ENCODE assay signal across 8 cellular contexts in the genomic region with DNA sequence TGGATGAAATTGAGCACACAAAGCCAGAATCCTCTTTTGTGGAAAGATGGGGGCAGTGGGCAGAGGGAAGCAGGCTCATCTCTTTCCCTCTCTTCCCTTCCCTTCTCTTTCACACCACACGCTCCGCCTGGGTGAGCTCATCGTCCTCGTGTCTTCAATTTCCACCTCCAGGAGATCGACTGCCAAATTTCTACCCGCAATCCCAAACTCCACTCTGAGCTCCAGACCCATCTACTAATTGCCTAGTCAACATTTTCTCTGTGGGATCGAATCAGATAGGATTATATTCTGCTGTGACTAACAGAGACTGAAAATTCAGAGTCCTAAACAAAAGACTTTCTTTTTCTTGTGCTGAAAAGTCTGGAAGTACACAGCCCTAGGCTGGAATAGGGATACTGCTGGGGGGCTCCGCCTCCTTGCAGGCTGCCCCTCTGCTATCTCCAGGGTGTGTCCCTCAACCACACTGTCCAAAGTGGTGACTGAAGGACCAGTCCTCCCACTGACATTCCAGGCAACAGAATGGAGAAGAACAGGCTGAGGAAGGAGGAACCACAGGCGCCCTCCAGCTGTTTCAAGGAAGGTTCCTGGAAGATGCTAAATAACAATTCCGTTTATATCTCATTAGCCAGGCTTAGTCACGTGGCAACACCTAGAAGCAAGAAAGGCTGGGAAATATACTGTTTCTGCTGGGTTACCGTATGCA. TPM values are rescaled to one million over a fixed set of nuclear protein-coding genes. Genes with fewer than 3 reads are reported as not detected.
A peak's percentile ranks its signal among the peaks of the same experiment; 100 is the strongest.
DNase-seq lines count a peak whose midpoint lies in the region; FAIRE-seq and TF ChIP-seq lines count a peak whose summit lies in the region.
"Had no signal": no experiment of that assay in that cellular context is flagged by ENCODE, and none has a peak within 500 bp of the region (broad histone marks: within the 10 kb centered on the region; RNA-seq: fewer than 3 reads in every experiment).

No MANE protein-coding gene starts in this region.

- no peaks in the 10 kb centered on the region for H3K9me3 ChIP-seq in skeletal muscle tissue (ENCODE audit: control insufficient read depth in 3 of 3, low read length in 3 of 3)

- H3K36me3 Mint-ChIP-seq in HFFc6 (ENCODE audit: low read depth): no peaks in the 10 kb centered on the region
- H3K36me3 Mint-ChIP-seq in activated T-helper 2 cell treated with anti-CD3 and anti-CD28 coated beads, Interferon-gamma antibody, Interleukin-2, Interleukin-4, amounts not matched to agents 10 μg/mL and 5 μg/mL and 100 μg/mL, durations not matched to agents 14 hours and 24 hours and 36 hours (ENCODE audit: low read depth): no peaks in the 10 kb centered on the region

- peaks cover 16% of the 10 kb centered on the region for H3K4me1 Mint-ChIP-seq in HFFc6 (ENCODE audit: low read depth)
- no peaks in the 10 kb centered on the region for H3K4me1 Mint-ChIP-seq in activated T-helper 2 cell treated with anti-CD3 and anti-CD28 coated beads, Interferon-gamma antibody, Interleukin-2, Interleukin-4, amounts not matched to agents 10 μg/mL and 5 μg/mL and 100 μg/mL, durations not matched to agents 14 hours and 24 hours and 36 hours (ENCODE audit: low read depth)

- no peak overlapping the region; the same call in 1 of the 2 replicates for H3K27ac Mint-ChIP-seq in HFFc6
- H3K27ac Mint-ChIP-seq in activated T-helper 2 cell treated with anti-CD3 and anti-CD28 coated beads, Interferon-gamma antibody, Interleukin-2, Interleukin-4, amounts not matched to agents 10 μg/mL and 5 μg/mL and 100 μg/mL, durations not matched to agents 14 hours and 24 hours and 36 hours: no peak overlapping the region

- peaks cover 10 to 19% (median 15%) of the 10 kb centered on the region in 3 donors for H3K27me3 ChIP-seq in skeletal muscle tissue (ENCODE audit: control insufficient read depth in 3 of 3, insufficient read depth in 3 of 3, low read length in 3 of 3)

- intact Hi-C loops in activated T-helper 2 cell treated with anti-CD3 and anti-CD28 coated beads, Interferon-gamma antibody, Interleukin-2, Interleukin-4, amounts not matched to agents 10 μg/mL and 5 μg/mL and 100 μg/mL, durations not matched to agents 14 hours and 24 hours and 36 hours (cut with micrococcal nuclease): no loop called here

- FAIRE-seq in D721Med (lab: Jason Lieb, UNC): no peak
- FAIRE-seq: GM18507 had no signal

- H3K9ac ChIP-seq in skeletal muscle tissue (ENCODE audit: low read depth in 1 of 3, low read length in 3 of 3): peak overlapping the region in 2 of 3 donors; percentile 12 to 25

- H3K27ac ChIP-seq in skeletal muscle tissue (ENCODE audit: low read depth, low read length): peak overlapping the region; percentile 34

- DNase-seq in HFFc6 (peak; percentile 18), fibroblast of gingiva (ENCODE audit: low read depth) (peak; percentile 49), C1 segment of cervical spinal cord (lab: John Stamatoyannopoulos, UW) (no peak), D721Med (ENCODE audit: insufficient read length, low spot score) (no peak)
- no peak for DNase-seq in activated T-helper 2 cell treated with anti-CD3 and anti-CD28 coated beads, Interferon-gamma antibody, Interleukin-2, Interleukin-4, amounts not matched to agents 10 μg/mL and 5 μg/mL and 100 μg/mL, durations not matched to agents 14 hours and 24 hours and 36 hours (ENCODE audit: low spot score)
- DNase-seq: activated T-cell treated with anti-CD3 and anti-CD28 coated beads, Interleukin-2, amount 50 U/mL, for 1 hour had no signal

- peaks cover 25% of the 10 kb centered on the region for H3K27me3 Mint-ChIP-seq in HFFc6 (ENCODE audit: insufficient read depth)
- peaks cover 31% of the 10 kb centered on the region for H3K27me3 Mint-ChIP-seq in activated T-helper 2 cell treated with anti-CD3 and anti-CD28 coated beads, Interferon-gamma antibody, Interleukin-2, Interleukin-4, amounts not matched to agents 10 μg/mL and 5 μg/mL and 100 μg/mL, durations not matched to agents 14 hours and 24 hours and 36 hours (ENCODE audit: low read depth)

- H3K9me3 Mint-ChIP-seq in HFFc6: no peaks in the 10 kb centered on the region
- no peaks in the 10 kb centered on the region for H3K9me3 Mint-ChIP-seq in activated T-helper 2 cell treated with anti-CD3 and anti-CD28 coated beads, Interferon-gamma antibody, Interleukin-2, Interleukin-4, amounts not matched to agents 10 μg/mL and 5 μg/mL and 100 μg/mL, durations not matched to agents 14 hours and 24 hours and 36 hours

- no peaks in the 10 kb centered on the region for H3K36me3 ChIP-seq in skeletal muscle tissue (ENCODE audit: control insufficient read depth in 3 of 3, insufficient read depth in 3 of 3, low read length in 3 of 3)

- H3K4me3 ChIP-seq in skeletal muscle tissue (ENCODE audit: low read length in 3 of 3): peak overlapping the region in 2 of 3 donors; percentile 13 to 20

- TF ChIP-seq CTCF in HFFc6 (IDR thresholded peaks at IDR 0.05) (no peak), D721Med (IDR thresholded peaks at IDR 0.05; ENCODE audit: insufficient read depth, missing control alignments) (no peak)

- peak overlapping the region; percentile 73 for H3K4me3 Mint-ChIP-seq in HFFc6
- H3K4me3 Mint-ChIP-seq in activated T-helper 2 cell treated with anti-CD3 and anti-CD28 coated beads, Interferon-gamma antibody, Interleukin-2, Interleukin-4, amounts not matched to agents 10 μg/mL and 5 μg/mL and 100 μg/mL, durations not matched to agents 14 hours and 24 hours and 36 hours (ENCODE audit: low read depth): no peak overlapping the region

- H3K4me1 ChIP-seq in skeletal muscle tissue (ENCODE audit: control insufficient read depth in 3 of 3, insufficient read depth in 3 of 3, low read length in 3 of 3): peaks cover 20 to 26% (median 22%) of the 10 kb centered on the region in 3 donors

RNA-seq across cellular contexts. Expression of a gene that starts 5.0 kb away (rescaled TPM):
- not detected for total RNA-seq in HFFc6 (2021; fragmentation: NEBNext Ultra II Directional; extraction: Animal tissue kit (Norgen Biotek cat#: 25700))
- 14.6 TPM for total RNA-seq in skeletal muscle tissue
- 0.05 TPM in 1 of 2 replicates, not detected in the other for total RNA-seq in activated T-helper 2 cell treated with anti-CD3 and anti-CD28 coated beads, Interferon-gamma antibody, Interleukin-2, Interleukin-4, amounts not matched to agents 10 μg/mL and 5 μg/mL and 100 μg/mL, durations not matched to agents 14 hours and 24 hours and 36 hours

RNA-seq across cellular contexts. Expression of a gene that starts 15.1 kb away (rescaled TPM):
- total RNA-seq in HFFc6 (2021; fragmentation: NEBNext Ultra II Directional; extraction: Animal tissue kit (Norgen Biotek cat#: 25700)): not detected
- total RNA-seq in skeletal muscle tissue: 2.1 TPM
- total RNA-seq in activated T-helper 2 cell treated with anti-CD3 and anti-CD28 coated beads, Interferon-gamma antibody, Interleukin-2, Interleukin-4, amounts not matched to agents 10 μg/mL and 5 μg/mL and 100 μg/mL, durations not matched to agents 14 hours and 24 hours and 36 hours: not detected in 2 replicates

RNA-seq across cellular contexts. Expression of a gene that starts 40.1 kb away (rescaled TPM):
- total RNA-seq in HFFc6 (2021; fragmentation: NEBNext Ultra II Directional; extraction: Animal tissue kit (Norgen Biotek cat#: 25700)): 100 to 1,000 TPM in 1 of 6 experiments, 10 to 100 TPM in 5; 86.0 to 105 (median 89.9) TPM
- 9.4 TPM for total RNA-seq in skeletal muscle tissue
- 55.8 and 56.3 TPM in 2 replicates for total RNA-seq in activated T-helper 2 cell treated with anti-CD3 and anti-CD28 coated beads, Interferon-gamma antibody, Interleukin-2, Interleukin-4, amounts not matched to agents 10 μg/mL and 5 μg/mL and 100 μg/mL, durations not matched to agents 14 hours and 24 hours and 36 hours

RNA-seq across cellular contexts. Expression of a gene that starts 45.7 kb away (rescaled TPM):
- 10 to 100 TPM; 81.5 to 96.1 (median 87.6) TPM for total RNA-seq in HFFc6 (2021; fragmentation: NEBNext Ultra II Directional; extraction: Animal tissue kit (Norgen Biotek cat#: 25700))
- 30.8 TPM for total RNA-seq in skeletal muscle tissue
- total RNA-seq in activated T-helper 2 cell treated with anti-CD3 and anti-CD28 coated beads, Interferon-gamma antibody, Interleukin-2, Interleukin-4, amounts not matched to agents 10 μg/mL and 5 μg/mL and 100 μg/mL, durations not matched to agents 14 hours and 24 hours and 36 hours: not detected in 2 replicates

RNA-seq across cellular contexts. Expression of a gene that starts 53.8 kb away (rescaled TPM):
- under 1 TPM in 5 of 6 experiments, not detected in 1; 0.19 to 0.48 (median 0.36) TPM for total RNA-seq in HFFc6 (2021; fragmentation: NEBNext Ultra II Directional; extraction: Animal tissue kit (Norgen Biotek cat#: 25700))
- not detected for total RNA-seq in skeletal muscle tissue
- total RNA-seq in activated T-helper 2 cell treated with anti-CD3 and anti-CD28 coated beads, Interferon-gamma antibody, Interleukin-2, Interleukin-4, amounts not matched to agents 10 μg/mL and 5 μg/mL and 100 μg/mL, durations not matched to agents 14 hours and 24 hours and 36 hours: not detected in 2 replicates

Comparison
In these comparisons a context has a peak if more than half of its experiments do, and no peak if none do; other contexts are left out.
1. DNase-seq: peak in HFFc6 (single experiment) and fibroblast of gingiva (single experiment); none in C1 segment of cervical spinal cord (0 of 14), activated T-helper 2 cell treated with anti-CD3 and anti-CD28 coated beads, Interferon-gamma antibody, Interleukin-2, Interleukin-4, amounts not matched to agents 10 μg/mL and 5 μg/mL and 100 μg/mL, durations not matched to agents 14 hours and 24 hours and 36 hours (single experiment) and D721Med (single experiment).
2. RNA of a gene that starts 5.0 kb away (total RNA-seq): 14.6 TPM in skeletal muscle tissue (single experiment); 0.05 TPM in activated T-helper 2 cell treated with anti-CD3 and anti-CD28 coated beads, Interferon-gamma antibody, Interleukin-2, Interleukin-4, amounts not matched to agents 10 μg/mL and 5 μg/mL and 100 μg/mL, durations not matched to agents 14 hours and 24 hours and 36 hours and not detected in HFFc6; every median in the first group is over 10 times any median in the second.